8 cellular contexts compared by ENCODE assay signal in the genomic region with DNA sequence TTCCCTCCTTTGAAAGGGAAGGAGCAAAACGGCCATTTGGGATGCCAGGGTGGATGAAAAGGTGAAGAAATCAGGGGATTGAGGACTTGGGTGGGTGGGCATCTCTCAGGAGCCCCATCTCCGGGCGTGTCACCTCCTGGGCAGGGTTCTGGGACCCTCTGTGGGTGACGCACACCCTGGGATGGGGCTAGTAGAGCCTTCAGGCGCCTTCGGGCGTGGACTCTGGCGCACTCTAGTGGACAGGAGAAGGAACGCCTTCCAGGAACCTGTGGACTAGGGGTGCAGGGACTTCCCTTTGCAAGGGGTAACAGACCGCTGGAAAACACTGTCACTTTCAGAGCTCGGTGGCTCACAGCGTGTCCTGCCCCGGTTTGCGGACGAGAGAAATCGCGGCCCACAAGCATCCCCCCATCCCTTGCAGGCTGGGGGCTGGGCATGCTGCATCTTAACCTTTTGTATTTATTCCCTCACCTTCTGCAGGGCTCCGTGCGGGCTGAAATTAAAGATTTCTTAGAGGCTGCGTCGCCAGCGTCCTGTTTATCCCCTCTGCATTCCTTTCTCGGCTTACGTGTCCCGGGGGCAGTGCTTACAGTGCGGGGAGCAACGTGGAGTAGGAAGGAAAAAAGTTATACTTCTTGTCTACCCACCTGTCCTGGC. TPM values are rescaled to one million over a fixed set of nuclear protein-coding genes. Genes with fewer than 3 reads are reported as not detected.
DNase-seq lines count a peak whose midpoint lies in the region; ATAC-seq and TF ChIP-seq lines count a peak whose summit lies in the region.

No MANE protein-coding gene starts in this region.

- no peak for ATAC-seq in HG02852 (IDR thresholded peaks at IDR 0.05; ENCODE audit: unreplicated experiment)

- H3K9me3 ChIP-seq in DOHH2 (ENCODE audit: control insufficient read depth, insufficient read depth, low read length) (no peaks in the 10 kb centered on the region), Peyer's patch (no peaks in the 10 kb centered on the region), uterus (no peaks in the 10 kb centered on the region)

- no peak for TF ChIP-seq POLR2A in Peyer's patch (IDR thresholded peaks at IDR 0.05)
- TF ChIP-seq POLR2A in uterus (IDR thresholded peaks at IDR 0.05): no peak

- H3K27me3 ChIP-seq in DOHH2 (ENCODE audit: control insufficient read depth, low read length) (peaks cover 12% of the 10 kb centered on the region), Peyer's patch (no peaks in the 10 kb centered on the region), uterus (no peaks in the 10 kb centered on the region)

- 0 out of 2 replicates have a peak overlapping the region, but pooled peaks have one; percentile 22 for H3K4me3 ChIP-seq in DOHH2 (ENCODE audit: low read length)
- H3K4me3 ChIP-seq in Peyer's patch: no peak overlapping the region
- H3K4me3 ChIP-seq in foreskin fibroblast (ENCODE audit: low read depth in 1 of 2, low read length in 2 of 2): no peak overlapping the region
- no peak overlapping the region for H3K4me3 ChIP-seq in uterus

- H3K79me2 ChIP-seq in DOHH2 (ENCODE audit: control insufficient read depth, low read length): no peaks in the 10 kb centered on the region

- peak; percentile 66 for DNase-seq in KBM-7
- DNase-seq in Peyer's patch: peak in 2 of 3 donors; percentile 41 to 83
- peak; percentile 60 for DNase-seq in activated T-helper 1 cell treated with Interleukin-2 at 50 U/mL for 16 hours (ENCODE audit: low read depth)
- DNase-seq in foreskin fibroblast: peak in 1 of 2 donors; percentile 77
- peak; percentile 20 for DNase-seq in occipital lobe (lab: John Stamatoyannopoulos, UW)
- DNase-seq in uterus: peak; percentile 50 to 59

- H3K4me2 ChIP-seq in DOHH2 (ENCODE audit: low read length): peak overlapping the region; percentile 47; the same call in 1 of the 2 replicates

- no peaks in the 10 kb centered on the region for H3K9me2 ChIP-seq in DOHH2 (replicated peaks; ENCODE audit: control insufficient read depth, low read length)

- H3F3A ChIP-seq in DOHH2 (ENCODE audit: control insufficient read depth, insufficient read depth): 0 out of 2 replicates have a peak, but pooled peaks cover under 1% of the 10 kb centered on the region

- no peaks in the 10 kb centered on the region for H4K20me1 ChIP-seq in DOHH2 (ENCODE audit: control insufficient read depth, insufficient read depth, low read depth, low read length)

- H3K36me3 ChIP-seq in DOHH2 (ENCODE audit: control insufficient read depth, low read length) (no peaks in the 10 kb centered on the region), Peyer's patch (no peaks in the 10 kb centered on the region), uterus (no peaks in the 10 kb centered on the region)

- peaks cover 15% of the 10 kb centered on the region for H3K4me1 ChIP-seq in DOHH2 (ENCODE audit: control insufficient read depth, low read length)
- no peaks in the 10 kb centered on the region for H3K4me1 ChIP-seq in Peyer's patch
- H3K4me1 ChIP-seq in uterus: no peaks in the 10 kb centered on the region

- TF ChIP-seq CTCF in DOHH2 (IDR thresholded peaks at IDR 0.05; ENCODE audit: low read depth, low read length, poor library complexity, severe bottlenecking): peak; percentile 93
- TF ChIP-seq CTCF in Peyer's patch (IDR thresholded peaks at IDR 0.05): peak; percentile 58 to 93 (median 84)
- TF ChIP-seq CTCF in foreskin fibroblast (IDR thresholded peaks at IDR 0.05; ENCODE audit: low read depth, low read length): peak; percentile 94
- TF ChIP-seq CTCF in uterus (IDR thresholded peaks at IDR 0.05): peak; percentile 90 to 92 (median 91)

- intact Hi-C loops in uterus (cut with DNase I; ENCODE audit: low total_unique reads): no loop called here

- in situ Hi-C loops in KBM-7 (cut with MboI; ENCODE audit: low pct_unique_long_range_greater_than_20kb, low sequenced_read_pairs): no loop called here

- H3K27ac ChIP-seq in DOHH2 (ENCODE audit: low read depth, low read length) (no peak overlapping the region), Peyer's patch (no peak overlapping the region), uterus (no peak overlapping the region)

RNA-seq across cellular contexts. Expression of a gene that starts 15.2 kb away (rescaled TPM):
- 1 to 10 TPM; 1.6 to 9.9 (median 2.5) TPM for total RNA-seq in Peyer's patch
- total RNA-seq in occipital lobe: 0.16 TPM
- 1 to 10 TPM in 2 of 4 donors, not detected in 2; 1.3 to 2.0 TPM for total RNA-seq in uterus

RNA-seq across cellular contexts. Expression of a gene that starts 22.4 kb away (rescaled TPM):
- 100 to 1,000 TPM in 3 of 4 donors, 10 to 100 TPM in 1; 84.2 to 126 (median 117) TPM for total RNA-seq in Peyer's patch
- total RNA-seq in occipital lobe: 11.9 TPM
- total RNA-seq in uterus: 10 to 100 TPM; 19.2 to 37.3 (median 28.2) TPM

RNA-seq across cellular contexts. Expression of a gene that starts 27.5 kb away (rescaled TPM):
- total RNA-seq in Peyer's patch (10 to 100 TPM in 1 of 4 donors, 1 to 10 TPM in 2, not detected in 1; 1.2 to 12.4 (median 1.5) TPM), occipital lobe (1.9 TPM), uterus (1 to 10 TPM; 1.2 to 7.2 (median 2.9) TPM)
